Comparison of ENCODE assay signal across 8 cellular contexts in the genomic region with DNA sequence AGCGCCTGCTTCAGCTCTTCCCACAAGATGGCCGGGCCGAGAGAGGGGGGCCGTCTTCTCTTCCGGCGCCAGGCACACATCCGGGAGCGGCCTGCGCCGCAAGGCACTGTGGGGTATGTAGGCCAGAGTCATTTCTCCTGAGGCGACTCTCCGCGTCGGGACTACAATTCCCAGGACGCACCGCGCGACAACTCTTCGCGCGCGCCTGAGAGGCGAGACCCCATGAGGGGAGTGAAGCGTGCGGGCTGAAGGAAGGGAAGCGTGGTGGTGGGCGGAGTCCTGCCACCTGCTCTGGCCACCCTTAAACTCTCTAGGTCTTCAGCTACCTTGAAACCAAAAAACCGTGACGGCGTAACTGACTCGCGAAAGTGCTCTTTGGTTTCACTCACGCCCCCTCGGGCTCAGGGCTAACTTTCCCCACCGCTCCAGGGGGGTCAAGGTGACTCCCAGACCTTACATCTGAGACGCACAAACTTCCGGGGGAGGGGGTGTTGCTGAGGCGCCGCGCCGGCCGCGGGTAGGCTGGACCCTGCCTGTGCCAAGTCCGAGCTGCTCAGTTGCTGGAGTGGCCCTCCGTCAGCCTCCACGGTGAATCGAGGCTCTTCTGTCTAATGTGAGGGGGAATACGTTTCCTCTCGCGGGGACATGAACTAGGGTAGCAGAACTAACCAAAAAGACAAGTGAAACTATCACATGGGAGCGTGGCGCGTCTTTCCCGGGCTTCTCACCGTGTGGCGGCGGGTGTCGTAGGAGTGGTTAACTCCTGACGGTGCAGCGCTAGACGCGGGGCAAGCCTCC. TPM values are rescaled to one million over a fixed set of nuclear protein-coding genes. Genes with fewer than 3 reads are reported as not detected.
DNase-seq lines count a peak whose midpoint lies in the region; ATAC-seq and TF ChIP-seq lines count a peak whose summit lies in the region.

Gene SERBP1 (minus strand): TSS at position 45 of the 798 bp plus-strand sequence. CDS start 102 bp downstream, outside the sequence.

- H3K4me1 ChIP-seq in mucosa of stomach (ENCODE audit: control insufficient read depth, insufficient read depth, low read length): peaks cover 8% of the 10 kb centered on the region

- H3K9me3 ChIP-seq in mucosa of stomach (ENCODE audit: control insufficient read depth, low read length): no peaks in the 10 kb centered on the region

- H3K9ac ChIP-seq in mucosa of stomach (ENCODE audit: low read length): peak within 1 kb of the TSS; percentile 82

- H3K4me3 ChIP-seq in mucosa of stomach (ENCODE audit: low read length): peak within 1 kb of the TSS; percentile 91

- no peaks in the 10 kb centered on the region for H3K9me3 Mint-ChIP-seq in activated T-cell treated with anti-CD3 and anti-CD28 coated beads, Interleukin-2, amount 50 U/mL, for 24 hours

- H3K4me3 Mint-ChIP-seq in activated T-cell treated with anti-CD3 and anti-CD28 coated beads, Interleukin-2, amount 50 U/mL, for 24 hours: peak within 1 kb of the TSS; percentile 100

- peaks cover 54% of the 10 kb centered on the region for H3K36me3 Mint-ChIP-seq in activated T-cell treated with anti-CD3 and anti-CD28 coated beads, Interleukin-2, amount 50 U/mL, for 24 hours (ENCODE audit: low read depth)

- TF ChIP-seq POLR2A in erythroblast (IDR thresholded peaks at IDR 0.05; ENCODE audit: low read length): peak; percentile 92

- peaks cover 3% of the 10 kb centered on the region for H3K36me3 ChIP-seq in mucosa of stomach (ENCODE audit: control insufficient read depth, insufficient read depth, low read length)

- in situ Hi-C loops in KBM-7 (cut with MboI; ENCODE audit: low pct_unique_long_range_greater_than_20kb, low sequenced_read_pairs): no loop called here

- no peaks in the 10 kb centered on the region for H3K27me3 Mint-ChIP-seq in activated T-cell treated with anti-CD3 and anti-CD28 coated beads, Interleukin-2, amount 50 U/mL, for 24 hours

- H3K4me1 Mint-ChIP-seq in activated T-cell treated with anti-CD3 and anti-CD28 coated beads, Interleukin-2, amount 50 U/mL, for 24 hours (ENCODE audit: low read depth): peaks cover 46% of the 10 kb centered on the region

- no peaks in the 10 kb centered on the region for H3K27me3 ChIP-seq in mucosa of stomach (ENCODE audit: control insufficient read depth, insufficient read depth, low read length)

- peak within 1 kb of the TSS; percentile 99 for H3K27ac Mint-ChIP-seq in activated T-cell treated with anti-CD3 and anti-CD28 coated beads, Interleukin-2, amount 50 U/mL, for 24 hours

- DNase-seq in DMS153 (lab: John Stamatoyannopoulos, UW) (peak; percentile 97), KBM-7 (peak; percentile 99), erythroblast (lab: John Stamatoyannopoulos, UW) (peak; percentile 97)
- DNase-seq in activated T-cell treated with anti-CD3 and anti-CD28 coated beads, Interleukin-2, amount 50 U/mL, for 24 hours: peak; percentile 94
- DNase-seq in stimulated activated CD8-positive, alpha-beta memory T cell treated with anti-CD3 and anti-CD28 coated beads, Interleukin-7, amount 100 ng/mL, for 1 hour (ENCODE audit: low read depth in 2 of 2): peak; percentile 87 to 89

- peak; percentile 89 for ATAC-seq in GM21717 (IDR thresholded peaks at IDR 0.05; ENCODE audit: unreplicated experiment)

TF ChIP-seq in PFSK-1, 5 proteins besides CTCF, POLR2A, EP300 and RAD21:
- TF ChIP-seq TAF1 (IDR thresholded peaks at IDR 0.05; ENCODE audit: borderline replicate concordance, insufficient read depth, low read length) (peak; percentile 69; the same call in 1 of the 2 replicates), FOXP2 (optimal IDR thresholded peaks at IDR 0.05; ENCODE audit: borderline replicate concordance, extremely low read depth, extremely low read length, insufficient read depth) (peak; percentile 62), SIN3A (IDR thresholded peaks at IDR 0.05; ENCODE audit: borderline replicate concordance, insufficient read depth, low read length) (peak; percentile 80; the same call in 1 of the 2 replicates), POLR2AphosphoS5 (IDR thresholded peaks at IDR 0.05; ENCODE audit: low read depth, low read length) (peak; percentile 39; the same call in 1 of the 2 replicates)
- TF ChIP-seq, protein P1, sequence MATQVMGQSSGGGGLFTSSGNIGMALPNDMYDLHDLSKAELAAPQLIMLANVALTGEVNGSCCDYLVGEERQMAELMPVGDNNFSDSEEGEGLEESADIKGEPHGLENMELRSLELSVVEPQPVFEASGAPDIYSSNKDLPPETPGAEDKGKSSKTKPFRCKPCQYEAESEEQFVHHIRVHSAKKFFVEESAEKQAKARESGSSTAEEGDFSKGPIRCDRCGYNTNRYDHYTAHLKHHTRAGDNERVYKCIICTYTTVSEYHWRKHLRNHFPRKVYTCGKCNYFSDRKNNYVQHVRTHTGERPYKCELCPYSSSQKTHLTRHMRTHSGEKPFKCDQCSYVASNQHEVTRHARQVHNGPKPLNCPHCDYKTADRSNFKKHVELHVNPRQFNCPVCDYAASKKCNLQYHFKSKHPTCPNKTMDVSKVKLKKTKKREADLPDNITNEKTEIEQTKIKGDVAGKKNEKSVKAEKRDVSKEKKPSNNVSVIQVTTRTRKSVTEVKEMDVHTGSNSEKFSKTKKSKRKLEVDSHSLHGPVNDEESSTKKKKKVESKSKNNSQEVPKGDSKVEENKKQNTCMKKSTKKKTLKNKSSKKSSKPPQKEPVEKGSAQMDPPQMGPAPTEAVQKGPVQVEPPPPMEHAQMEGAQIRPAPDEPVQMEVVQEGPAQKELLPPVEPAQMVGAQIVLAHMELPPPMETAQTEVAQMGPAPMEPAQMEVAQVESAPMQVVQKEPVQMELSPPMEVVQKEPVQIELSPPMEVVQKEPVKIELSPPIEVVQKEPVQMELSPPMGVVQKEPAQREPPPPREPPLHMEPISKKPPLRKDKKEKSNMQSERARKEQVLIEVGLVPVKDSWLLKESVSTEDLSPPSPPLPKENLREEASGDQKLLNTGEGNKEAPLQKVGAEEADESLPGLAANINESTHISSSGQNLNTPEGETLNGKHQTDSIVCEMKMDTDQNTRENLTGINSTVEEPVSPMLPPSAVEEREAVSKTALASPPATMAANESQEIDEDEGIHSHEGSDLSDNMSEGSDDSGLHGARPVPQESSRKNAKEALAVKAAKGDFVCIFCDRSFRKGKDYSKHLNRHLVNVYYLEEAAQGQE (IDR thresholded peaks at IDR 0.05; ENCODE audit: insufficient read depth in 1 of 2, low read depth in 2 of 2, low read length in 2 of 2): no peak
TF ChIP-seq in PFSK-1: peak in this region for 4.

RNA-seq across cellular contexts. Expression of gene SERBP1, which starts in this region (rescaled TPM):
- polyA plus RNA-seq in PFSK-1 (2012; ENCODE audit: insufficient read length, low read depth): 357 TPM

Comparison
In these comparisons a context has a peak if more than half of its experiments do, and no peak if none do; other contexts are left out.
1. Peak in every context shown above with its lines: DNase-seq, ATAC-seq and H3K4me3 ChIP-seq.